21 cellular contexts compared by ENCODE assay signal in the genomic region with DNA sequence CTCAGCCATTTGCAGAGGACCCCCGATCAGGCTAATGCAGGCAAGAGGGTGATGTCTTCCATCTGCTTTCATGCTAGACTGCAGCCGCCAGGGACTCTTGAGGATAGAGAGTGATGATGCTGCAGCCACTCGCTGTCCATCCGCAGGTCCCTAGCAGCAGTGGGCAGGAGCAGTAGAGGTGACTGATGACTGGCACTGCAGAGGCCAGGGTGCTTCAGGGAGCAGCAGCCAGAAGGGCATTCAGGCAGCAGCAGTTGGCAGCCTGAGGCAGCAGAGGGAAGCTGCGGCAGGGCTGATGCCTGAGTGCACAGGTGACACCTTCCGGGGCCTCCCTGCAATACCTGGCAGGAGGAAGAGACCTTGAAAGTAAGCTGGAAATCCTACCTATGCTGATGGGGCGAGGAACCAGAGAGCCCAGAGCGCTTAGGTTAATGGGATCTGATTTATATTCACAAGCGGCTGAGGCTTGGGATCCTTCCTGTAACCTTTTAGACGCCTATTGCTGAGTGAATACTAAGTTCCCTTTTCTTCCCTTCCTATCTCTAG.
"Had no signal": no experiment of that assay in that cellular context is flagged by ENCODE, and none has a peak within 500 bp of the region (broad histone marks: within the 10 kb centered on the region; RNA-seq: fewer than 3 reads in every experiment).

No MANE protein-coding gene starts in this region.

- H3K36me3 ChIP-seq: brain microvascular endothelial cell, left ventricle myocardium inferior, prostate gland, suprapubic skin, vagina had no signal

- H3K9me3 ChIP-seq: left ventricle myocardium inferior, mucosa of descending colon, prostate gland, suprapubic skin, vagina had no signal

- DNase-seq: activated CD4-positive, alpha-beta T cell treated with anti-CD3 and anti-CD28 coated beads, Interleukin-2, amount 50 U/mL, for 1 hour; activated CD4-positive, CD25-positive, alpha-beta regulatory T cell treated with anti-CD3 and anti-CD28 coated beads, Interleukin-2, amount 50 U/mL, for 72 hours; activated CD8-positive, alpha-beta memory T cell treated with anti-CD3 and anti-CD28 coated beads, Interleukin-2, amount 50 U/mL, for 4 hours; activated naive CD4-positive, alpha-beta T cell treated with anti-CD3 and anti-CD28 coated beads for 36 hours; activated T-cell treated with anti-CD3 and anti-CD28 coated beads, Interleukin-2, amount 50 U/mL, for 4 hours; brain microvascular endothelial cell; central memory CD4-positive, alpha-beta T cell; dorsolateral prefrontal cortex; foreskin fibroblast; hippocampal formation; left ventricle myocardium inferior; mucosa of descending colon; naive B cell; right cardiac atrium; stimulated activated CD4-positive, alpha-beta T cell treated with anti-CD3 and anti-CD28 coated beads, Interleukin-2, amount 100 ng/mL, for 24 hours had no signal

- ATAC-seq: activated T-cell treated with anti-CD3 and anti-CD28 coated beads, Interleukin-2, amount 50 U/mL, for 4 hours; mucosa of descending colon; right cardiac atrium had no signal

- H3K27ac ChIP-seq: brain microvascular endothelial cell, dorsolateral prefrontal cortex, epithelial cell of prostate, left ventricle myocardium inferior, prostate gland, suprapubic skin, vagina had no signal

- H3K4me3 Mint-ChIP-seq: activated naive CD4-positive, alpha-beta T cell treated with anti-CD3 and anti-CD28 coated beads for 36 hours; activated T-cell treated with anti-CD3 and anti-CD28 coated beads, Interleukin-2, amount 50 U/mL, for 4 hours; naive B cell; neural crest cell; stimulated activated naive CD8-positive, alpha-beta T cell treated with anti-CD3 and anti-CD28 coated beads, Interleukin-15, Interleukin-2, amounts not matched to agents 100 ng/mL and 50 ng/mL, for 24 hours had no signal

- H3K27ac Mint-ChIP-seq: activated naive CD4-positive, alpha-beta T cell treated with anti-CD3 and anti-CD28 coated beads for 36 hours; naive B cell; stimulated activated naive CD8-positive, alpha-beta T cell treated with anti-CD3 and anti-CD28 coated beads, Interleukin-15, Interleukin-2, amounts not matched to agents 100 ng/mL and 50 ng/mL, for 24 hours had no signal

- H3K4me1 ChIP-seq: prostate gland, vagina had no signal

- H3K27me3 ChIP-seq: brain microvascular endothelial cell, suprapubic skin, vagina had no signal

- H3K4me3 ChIP-seq: dorsolateral prefrontal cortex, left ventricle myocardium inferior, mucosa of descending colon, prostate gland, suprapubic skin, vagina had no signal

- H3K9me3 Mint-ChIP-seq: activated naive CD4-positive, alpha-beta T cell treated with anti-CD3 and anti-CD28 coated beads for 36 hours; activated T-cell treated with anti-CD3 and anti-CD28 coated beads, Interleukin-2, amount 50 U/mL, for 4 hours; neural crest cell; stimulated activated naive CD8-positive, alpha-beta T cell treated with anti-CD3 and anti-CD28 coated beads, Interleukin-15, Interleukin-2, amounts not matched to agents 100 ng/mL and 50 ng/mL, for 24 hours had no signal
